In genomic region chr3:36969540-36970432, GRCh38 we compare ENCODE assay signal across 8 cellular contexts. TPM values are rescaled to one million over a fixed set of nuclear protein-coding genes. Genes with fewer than 3 reads are reported as not detected.
DNase-seq lines count a peak whose midpoint lies in the region; ATAC-seq, FAIRE-seq and TF ChIP-seq lines count a peak whose summit lies in the region.

No MANE protein-coding gene starts in this region.

- H4K20me1 ChIP-seq in GM23338 (replicated peaks; ENCODE audit: insufficient read depth): no peaks in the 10 kb centered on the region
- H4K20me1 ChIP-seq in OCI-LY7 (ENCODE audit: insufficient read depth, low read length): no peaks in the 10 kb centered on the region

- FAIRE-seq in GM12892 (lab: Jason Lieb, UNC): peak; percentile 98

- H3K79me2 ChIP-seq in GM23338 (replicated peaks; ENCODE audit: insufficient read depth): no peaks in the 10 kb centered on the region
- H3K79me2 ChIP-seq in OCI-LY7 (ENCODE audit: insufficient read depth, low read depth, low read length): no peaks in the 10 kb centered on the region

- POLR2A ChIA-PET in OCI-LY7 (lab: Charles Lee): interaction anchor here (0.6 to 2.1 kb wide), 14 partner anchors 10 to 1287 kb away, joined by 3 to 21 read pairs (median 4); partner anchors contain the start of genes EPM2AIP1, MLH1 and TRANK1
- POLR2A ChIA-PET in activated naive CD8-positive, alpha-beta T cell treated with anti-CD3 and anti-CD28 coated beads, Interleukin-2, amount 10 ng/mL, durations not matched to agents 7 days and 5 days (lab: Charles Lee): interaction anchor here (0.6 to 1.3 kb wide), 5 partner anchors 21 to 52 kb away, joined by 3 to 10 read pairs (median 3); partner anchors contain the start of genes EPM2AIP1 and MLH1

- H3K9me3 Mint-ChIP-seq in GM23338: no peaks in the 10 kb centered on the region
- peaks cover 3% of the 10 kb centered on the region for H3K9me3 Mint-ChIP-seq in activated naive CD8-positive, alpha-beta T cell treated with anti-CD3 and anti-CD28 coated beads, Interleukin-2, amount 10 ng/mL, durations not matched to agents 7 days and 5 days
- H3K9me3 Mint-ChIP-seq in stimulated activated effector memory CD8-positive, alpha-beta T cell treated with anti-CD3 and anti-CD28 coated beads, Interleukin-12 subunit alpha, Interleukin-12 subunit beta, amount 100 ng/mL, for 72 hours: no peaks in the 10 kb centered on the region

- TF ChIP-seq CTCF in GM23338 (conservative IDR thresholded peaks at IDR 0.05; ENCODE audit: low read depth in 2 of 2) (no peak), OCI-LY7 (conservative IDR thresholded peaks at IDR 0.05; ENCODE audit: low read length) (no peak)

- no peaks in the 10 kb centered on the region for H3K9me3 ChIP-seq in OCI-LY7 (ENCODE audit: low read length)

- H3K36me3 ChIP-seq in GM23338 (ENCODE audit: insufficient read depth) (no peaks in the 10 kb centered on the region), OCI-LY7 (ENCODE audit: insufficient read depth, low read length) (no peaks in the 10 kb centered on the region)

- H3K4me1 Mint-ChIP-seq in GM23338: peaks cover 29% of the 10 kb centered on the region
- H3K4me1 Mint-ChIP-seq in activated naive CD8-positive, alpha-beta T cell treated with anti-CD3 and anti-CD28 coated beads, Interleukin-2, amount 10 ng/mL, durations not matched to agents 7 days and 5 days: peaks cover 33% of the 10 kb centered on the region
- H3K4me1 Mint-ChIP-seq in stimulated activated effector memory CD8-positive, alpha-beta T cell treated with anti-CD3 and anti-CD28 coated beads, Interleukin-12 subunit alpha, Interleukin-12 subunit beta, amount 100 ng/mL, for 72 hours: peaks cover 28% of the 10 kb centered on the region

- H3K27me3 ChIP-seq in GM23338 (ENCODE audit: insufficient read depth): no peaks in the 10 kb centered on the region

- intact Hi-C loops in OCI-LY7 (cut with micrococcal nuclease; ENCODE audit: unreplicated experiment): no loop called here

- 0 out of 2 replicates have a peak overlapping the region, but pooled peaks have one; percentile 56 for H3K27ac ChIP-seq in GM23338 (ENCODE audit: low read depth)
- peak overlapping the region; percentile 33 for H3K27ac ChIP-seq in OCI-LY7 (ENCODE audit: low read depth, low read length, poor library complexity, severe bottlenecking)

- peak; percentile 91 for ATAC-seq in GM23338
- peak; percentile 94 for ATAC-seq in activated naive CD8-positive, alpha-beta T cell treated with anti-CD3 and anti-CD28 coated beads, Interleukin-2, amount 10 ng/mL, durations not matched to agents 7 days and 5 days (ENCODE audit: low read depth)
- ATAC-seq in stimulated activated effector memory CD8-positive, alpha-beta T cell treated with anti-CD3 and anti-CD28 coated beads, Interleukin-12 subunit alpha, Interleukin-12 subunit beta, amount 100 ng/mL, for 72 hours: peak; percentile 100

- peak overlapping the region; percentile 79; the same call in 1 of the 2 replicates for H3K27ac Mint-ChIP-seq in GM23338
- H3K27ac Mint-ChIP-seq in activated naive CD8-positive, alpha-beta T cell treated with anti-CD3 and anti-CD28 coated beads, Interleukin-2, amount 10 ng/mL, durations not matched to agents 7 days and 5 days: peak overlapping the region; percentile 64
- peak overlapping the region; percentile 93 for H3K27ac Mint-ChIP-seq in stimulated activated effector memory CD8-positive, alpha-beta T cell treated with anti-CD3 and anti-CD28 coated beads, Interleukin-12 subunit alpha, Interleukin-12 subunit beta, amount 100 ng/mL, for 72 hours

- no peak for TF ChIP-seq POLR2A in GM12892 (IDR thresholded peaks at IDR 0.05; ENCODE audit: low read depth, low read length)

- DNase-seq in GM12892 (ENCODE audit: insufficient read length) (peak; percentile 43), GM23338 (ENCODE audit: low spot score) (peak; percentile 80), OCI-LY7 (ENCODE audit: low spot score) (peak; percentile 79), inferior parietal cortex (ENCODE audit: extremely low spot score) (peak; percentile 70), DMS114 treated with DMSO at 0.1 percent for 48 hours (lab: John Stamatoyannopoulos, UW; ENCODE audit: unreplicated experiment) (no peak)
- DNase-seq in Jurkat, Clone E6-1 (ENCODE audit: low read depth, low spot score): peak; percentile 67
- no peak for DNase-seq in activated naive CD8-positive, alpha-beta T cell treated with anti-CD3 and anti-CD28 coated beads, Interleukin-2, amount 10 ng/mL, durations not matched to agents 7 days and 5 days
- DNase-seq in stimulated activated effector memory CD8-positive, alpha-beta T cell treated with anti-CD3 and anti-CD28 coated beads, Interleukin-12 subunit alpha, Interleukin-12 subunit beta, amount 100 ng/mL, for 72 hours (ENCODE audit: low spot score in 2 of 2): peak in 1 of 2 donors; percentile 14

- H2AFZ ChIP-seq in GM23338 (peak overlapping the region; percentile 61; the same call in 1 of the 2 replicates), OCI-LY7 (ENCODE audit: low read length) (peak overlapping the region; percentile 69; the same call in 1 of the 2 replicates)

- H3K27me3 Mint-ChIP-seq in GM23338 (ENCODE audit: insufficient read depth, low read depth, poor library complexity): peaks cover 10% of the 10 kb centered on the region
- H3K27me3 Mint-ChIP-seq in activated naive CD8-positive, alpha-beta T cell treated with anti-CD3 and anti-CD28 coated beads, Interleukin-2, amount 10 ng/mL, durations not matched to agents 7 days and 5 days: no peaks in the 10 kb centered on the region

- no peak overlapping the region for H3K4me2 ChIP-seq in GM23338
- peak overlapping the region; percentile 50 for H3K4me2 ChIP-seq in OCI-LY7 (ENCODE audit: low read length)

- CTCF ChIA-PET in OCI-LY7 (lab: Charles Lee; ENCODE audit: unreplicated experiment): interaction anchor here (0.8 to 1.6 kb wide), 3 partner anchors 12 to 71 kb away, joined by 3 to 14 read pairs (median 7); partner anchors contain the start of genes EPM2AIP1 and MLH1

- no peak overlapping the region for H3K4me3 ChIP-seq in GM23338
- no peak overlapping the region for H3K4me3 ChIP-seq in Jurkat, Clone E6-1 (ENCODE audit: low read length)
- H3K4me3 ChIP-seq in OCI-LY7 (ENCODE audit: low read depth, low read length, poor library complexity, severe bottlenecking): no peak overlapping the region

- H3K9me2 ChIP-seq in GM23338 (ENCODE audit: insufficient read depth) (no peaks in the 10 kb centered on the region), OCI-LY7 (ENCODE audit: insufficient read depth, low read length) (no peaks in the 10 kb centered on the region)

- no peaks in the 10 kb centered on the region for H3F3A ChIP-seq in GM23338 (replicated peaks; ENCODE audit: low read depth)

- no peaks in the 10 kb centered on the region for H3K36me3 Mint-ChIP-seq in GM23338 (ENCODE audit: low read depth)
- peaks cover 12% of the 10 kb centered on the region for H3K36me3 Mint-ChIP-seq in activated naive CD8-positive, alpha-beta T cell treated with anti-CD3 and anti-CD28 coated beads, Interleukin-2, amount 10 ng/mL, durations not matched to agents 7 days and 5 days
- H3K36me3 Mint-ChIP-seq in stimulated activated effector memory CD8-positive, alpha-beta T cell treated with anti-CD3 and anti-CD28 coated beads, Interleukin-12 subunit alpha, Interleukin-12 subunit beta, amount 100 ng/mL, for 72 hours: no peaks in the 10 kb centered on the region

- BruUV-seq in OCI-LY7 (replicated peaks; lab: Mats Ljungman, UMichigan): no TSS peak

- no peak overlapping the region for H3K4me3 Mint-ChIP-seq in GM23338
- H3K4me3 Mint-ChIP-seq in activated naive CD8-positive, alpha-beta T cell treated with anti-CD3 and anti-CD28 coated beads, Interleukin-2, amount 10 ng/mL, durations not matched to agents 7 days and 5 days: peak overlapping the region; percentile 26
- no peak overlapping the region for H3K4me3 Mint-ChIP-seq in stimulated activated effector memory CD8-positive, alpha-beta T cell treated with anti-CD3 and anti-CD28 coated beads, Interleukin-12 subunit alpha, Interleukin-12 subunit beta, amount 100 ng/mL, for 72 hours

- H3K4me1 ChIP-seq in GM23338 (ENCODE audit: insufficient read depth) (peaks cover 19% of the 10 kb centered on the region), OCI-LY7 (ENCODE audit: insufficient read depth, low read length, poor library complexity, severe bottlenecking) (peaks cover 40% of the 10 kb centered on the region)

TF ChIP-seq in GM23338, 12 proteins besides CTCF, POLR2A, EP300 and RAD21 (continues in another document):
- TF ChIP-seq NANOG (IDR thresholded peaks at IDR 0.05; ENCODE audit: borderline replicate concordance) (no peak), EZH2 (IDR thresholded peaks at IDR 0.05; ENCODE audit: low read depth, unreplicated experiment) (no peak)

RNA-seq across cellular contexts. Expression of gene EPM2AIP1, which starts 23.1 kb away (rescaled TPM):
- 18.8 TPM for polyA plus RNA-seq in GM12892 (2012; ENCODE audit: missing spikeins)
- total RNA-seq in GM23338 (2014; rRNA removed; shearing (Covaris generic)): 7.0 and 10.6 TPM in 2 replicates
- polyA plus RNA-seq in GM23338 (2016; fragmentation: Nextera tagmentation; extraction: Ambion mirVana): 5.0 and 7.2 TPM in 2 replicates
- 14.6 TPM for polyA plus RNA-seq in Jurkat, Clone E6-1 (2012; ENCODE audit: insufficient read depth, insufficient read length)
- 35.7 and 40.7 TPM in 2 replicates for total RNA-seq in OCI-LY7 (2014; rRNA removed; shearing (Covaris generic))
- total RNA-seq in OCI-LY7 (2022): 31.7 and 39.1 TPM in 2 replicates
- 10 to 100 TPM; 26.8 to 28.6 TPM for total RNA-seq in activated naive CD8-positive, alpha-beta T cell treated with anti-CD3 and anti-CD28 coated beads, Interleukin-2, amount 10 ng/mL, durations not matched to agents 7 days and 5 days

RNA-seq across cellular contexts. Expression of gene MLH1, which starts 23.5 kb away (rescaled TPM):
- polyA plus RNA-seq in GM12892 (2012; ENCODE audit: missing spikeins): 45.7 TPM
- 52.0 and 58.0 TPM in 2 replicates for total RNA-seq in GM23338 (2014; rRNA removed; shearing (Covaris generic))
- 31.7 and 32.4 TPM in 2 replicates for polyA plus RNA-seq in GM23338 (2016; fragmentation: Nextera tagmentation; extraction: Ambion mirVana)
- 118 TPM for polyA plus RNA-seq in Jurkat, Clone E6-1 (2012; ENCODE audit: insufficient read depth, insufficient read length)
- 94.2 and 124 TPM in 2 replicates for total RNA-seq in OCI-LY7 (2014; rRNA removed; shearing (Covaris generic))
- 96.5 and 102 TPM in 2 replicates for total RNA-seq in OCI-LY7 (2022)
- total RNA-seq in activated naive CD8-positive, alpha-beta T cell treated with anti-CD3 and anti-CD28 coated beads, Interleukin-2, amount 10 ng/mL, durations not matched to agents 7 days and 5 days: 10 to 100 TPM; 52.3 to 54.0 TPM

RNA-seq across cellular contexts. Expression of gene TRANK1, which starts 24.9 kb away (rescaled TPM):
- 5.7 TPM for polyA plus RNA-seq in GM12892 (2012; ENCODE audit: missing spikeins)
- total RNA-seq in GM23338 (2014; rRNA removed; shearing (Covaris generic)): 6.7 and 7.1 TPM in 2 replicates
- polyA plus RNA-seq in GM23338 (2016; fragmentation: Nextera tagmentation; extraction: Ambion mirVana): 1.8 and 2.3 TPM in 2 replicates
- polyA plus RNA-seq in Jurkat, Clone E6-1 (2012; ENCODE audit: insufficient read depth, insufficient read length): 2.6 TPM
- total RNA-seq in OCI-LY7 (2014; rRNA removed; shearing (Covaris generic)): 29.1 and 34.9 TPM in 2 replicates
- 57.1 and 66.3 TPM in 2 replicates for total RNA-seq in OCI-LY7 (2022)
- total RNA-seq in activated naive CD8-positive, alpha-beta T cell treated with anti-CD3 and anti-CD28 coated beads, Interleukin-2, amount 10 ng/mL, durations not matched to agents 7 days and 5 days: 100 to 1,000 TPM in 1 of 2 experiments, 10 to 100 TPM in 1; 99.6 to 102 TPM

Comparison
In these comparisons a context has a peak if more than half of its experiments do, and no peak if none do; other contexts are left out.
1. DNase-seq: peak in GM12892 (single experiment), GM23338 (single experiment), Jurkat, Clone E6-1 (single experiment), OCI-LY7 (single experiment) and inferior parietal cortex (single experiment); none in activated naive CD8-positive, alpha-beta T cell treated with anti-CD3 and anti-CD28 coated beads, Interleukin-2, amount 10 ng/mL, durations not matched to agents 7 days and 5 days (single experiment) and DMS114 treated with DMSO at 0.1 percent for 48 hours (single experiment).
2. Peak in every context shown above with its lines, with median percentiles within 50 percentile points of each other: ATAC-seq and H3K27ac Mint-ChIP-seq.